In genomic region chr19:34481861-34482379, GRCh38 we compare ENCODE assay signal across 9 cellular contexts. TPM values are rescaled to one million over a fixed set of nuclear protein-coding genes. Genes with fewer than 3 reads are reported as not detected.
DNase-seq lines count a peak whose midpoint lies in the region; ATAC-seq, FAIRE-seq and TF ChIP-seq lines count a peak whose summit lies in the region.
"Had no signal": no experiment of that assay in that cellular context is flagged by ENCODE, and none has a peak within 500 bp of the region (broad histone marks: within the 10 kb centered on the region; RNA-seq: fewer than 3 reads in every experiment).

No MANE protein-coding gene starts in this region.

- TF ChIP-seq POLR2A in H54 (IDR thresholded peaks at IDR 0.05; ENCODE audit: low read depth, low read length) (no peak), body of pancreas (IDR thresholded peaks at IDR 0.05) (no peak)

- H3K27ac Mint-ChIP-seq in stimulated activated effector memory CD8-positive, alpha-beta T cell treated with anti-CD3 and anti-CD28 coated beads, Interleukin-12 subunit alpha, Interleukin-12 subunit beta, amount 100 ng/mL, for 72 hours: no peak overlapping the region
- H3K27ac Mint-ChIP-seq in CD8-positive, alpha-beta memory T cell: no peak overlapping the region
- H3K27ac Mint-ChIP-seq: activated CD4-positive, alpha-beta T cell treated with anti-CD3 and anti-CD28 coated beads, Interleukin-2, amount 10 ng/mL, durations not matched to agents 24 days and 14 days had no signal

- H3K9ac ChIP-seq in iPS-15b (ENCODE audit: low read depth, low read length): no peak overlapping the region

- H3K27me3 ChIP-seq in body of pancreas (no peaks in the 10 kb centered on the region), iPS-15b (ENCODE audit: control insufficient read depth, insufficient read depth, low read length) (peaks cover 27% of the 10 kb centered on the region)
- peaks cover 9% of the 10 kb centered on the region for H3K27me3 ChIP-seq in CD8-positive, alpha-beta memory T cell (ENCODE audit: insufficient read depth, low read length, poor library complexity, severe bottlenecking)

- H3K4me1 Mint-ChIP-seq in stimulated activated effector memory CD8-positive, alpha-beta T cell treated with anti-CD3 and anti-CD28 coated beads, Interleukin-12 subunit alpha, Interleukin-12 subunit beta, amount 100 ng/mL, for 72 hours: peaks cover 10% of the 10 kb centered on the region
- peaks cover 0 to 5% (median 4%) of the 10 kb centered on the region in 3 donors for H3K4me1 Mint-ChIP-seq in CD8-positive, alpha-beta memory T cell
- H3K4me1 Mint-ChIP-seq: activated CD4-positive, alpha-beta T cell treated with anti-CD3 and anti-CD28 coated beads, Interleukin-2, amount 10 ng/mL, durations not matched to agents 24 days and 14 days had no signal

- POLR2A ChIA-PET in CD8-positive, alpha-beta memory T cell (lab: Charles Lee): no interaction called here

- H3K4me1 ChIP-seq in body of pancreas (peaks cover 25% of the 10 kb centered on the region), iPS-15b (ENCODE audit: control insufficient read depth, insufficient read depth, low read length) (peaks cover 4% of the 10 kb centered on the region)
- no peaks in the 10 kb centered on the region for H3K4me1 ChIP-seq in CD8-positive, alpha-beta memory T cell (ENCODE audit: insufficient read depth, low read length)

- H3K9me3 ChIP-seq in body of pancreas (no peaks in the 10 kb centered on the region), iPS-15b (ENCODE audit: control insufficient read depth, insufficient read depth, low read length) (no peaks in the 10 kb centered on the region)
- no peaks in the 10 kb centered on the region for H3K9me3 ChIP-seq in CD8-positive, alpha-beta memory T cell (ENCODE audit: low read length)

- peaks cover 41 to 42% of the 10 kb centered on the region in 2 donors for H3K27me3 Mint-ChIP-seq in CD8-positive, alpha-beta memory T cell

- peak overlapping the region in 3 of 4 donors; percentile 47 to 66 (median 57) for H3K27ac ChIP-seq in body of pancreas
- no peak overlapping the region for H3K27ac ChIP-seq in CD8-positive, alpha-beta memory T cell (ENCODE audit: low read depth, low read length)

- CTCF ChIA-PET in CD8-positive, alpha-beta memory T cell (lab: Charles Lee): no interaction called here

- intact Hi-C loops in body of pancreas (cut with DNase I): no loop called here

- peak; percentile 62 for ATAC-seq in body of pancreas
- ATAC-seq in stimulated activated effector memory CD8-positive, alpha-beta T cell treated with anti-CD3 and anti-CD28 coated beads, Interleukin-12 subunit alpha, Interleukin-12 subunit beta, amount 100 ng/mL, for 72 hours: peak; percentile 27
- no peak for ATAC-seq in HG02885 (IDR thresholded peaks at IDR 0.05; ENCODE audit: poor library complexity, unreplicated experiment)

- H3K4me3 Mint-ChIP-seq in stimulated activated effector memory CD8-positive, alpha-beta T cell treated with anti-CD3 and anti-CD28 coated beads, Interleukin-12 subunit alpha, Interleukin-12 subunit beta, amount 100 ng/mL, for 72 hours: no peak overlapping the region
- H3K4me3 Mint-ChIP-seq in CD8-positive, alpha-beta memory T cell: no peak overlapping the region

- 2% methylated on average over 71 of the region's 84 CpGs; no CpG with 5 or more reads in 1 of the 2 donors for WGBS in body of pancreas, 2 donors

- DNase-seq in H54 (ENCODE audit: insufficient read length, low spot score) (peak; percentile 61), body of pancreas (no peak), NCI-H2107 (lab: John Stamatoyannopoulos, UW) (no peak)
- DNase-seq in stimulated activated effector memory CD8-positive, alpha-beta T cell treated with anti-CD3 and anti-CD28 coated beads, Interleukin-12 subunit alpha, Interleukin-12 subunit beta, amount 100 ng/mL, for 72 hours (ENCODE audit: low spot score in 2 of 2): no peak
- no peak for DNase-seq in stimulated activated CD4-positive, alpha-beta T cell treated with anti-CD3 and anti-CD28 coated beads, Interleukin-1b, Interleukin-23, amount 100 ng/mL, for 48 hours
- no peak for DNase-seq in CD8-positive, alpha-beta memory T cell
- DNase-seq: activated CD4-positive, alpha-beta T cell treated with anti-CD3 and anti-CD28 coated beads, Interleukin-2, amount 10 ng/mL, durations not matched to agents 24 days and 14 days had no signal

- peak overlapping the region in 1 of 2 donors; percentile 34 for H3K4me3 ChIP-seq in body of pancreas
- H3K4me3 ChIP-seq in iPS-15b (ENCODE audit: low read depth, low read length): peak overlapping the region; percentile 77
- H3K4me3 ChIP-seq in CD8-positive, alpha-beta memory T cell (ENCODE audit: low read length): no peak overlapping the region

- peaks cover 4% of the 10 kb centered on the region for H3K36me3 Mint-ChIP-seq in stimulated activated effector memory CD8-positive, alpha-beta T cell treated with anti-CD3 and anti-CD28 coated beads, Interleukin-12 subunit alpha, Interleukin-12 subunit beta, amount 100 ng/mL, for 72 hours
- H3K36me3 Mint-ChIP-seq in CD8-positive, alpha-beta memory T cell: no peaks in the 10 kb centered on the region

- H3K9me3 Mint-ChIP-seq in stimulated activated effector memory CD8-positive, alpha-beta T cell treated with anti-CD3 and anti-CD28 coated beads, Interleukin-12 subunit alpha, Interleukin-12 subunit beta, amount 100 ng/mL, for 72 hours: no peaks in the 10 kb centered on the region
- no peaks in the 10 kb centered on the region for H3K9me3 Mint-ChIP-seq in CD8-positive, alpha-beta memory T cell
- H3K9me3 Mint-ChIP-seq: activated CD4-positive, alpha-beta T cell treated with anti-CD3 and anti-CD28 coated beads, Interleukin-2, amount 10 ng/mL, durations not matched to agents 24 days and 14 days had no signal

- no peak for FAIRE-seq in H54 (lab: Jason Lieb, UNC)

- no peaks in the 10 kb centered on the region for H3K36me3 ChIP-seq in body of pancreas (replicated peaks in 1 of 2; ENCODE audit: insufficient read depth in 1 of 2, low read depth in 2 of 2)
- H3K36me3 ChIP-seq in iPS-15b (ENCODE audit: control insufficient read depth, insufficient read depth, low read length): no peaks in the 10 kb centered on the region
- H3K36me3 ChIP-seq in CD8-positive, alpha-beta memory T cell (ENCODE audit: insufficient read depth, low read length): no peaks in the 10 kb centered on the region

- no peak for TF ChIP-seq CTCF in body of pancreas (IDR thresholded peaks at IDR 0.05)

RNA-seq across cellular contexts. Expression of gene WTIP, which starts 0.4 kb away (rescaled TPM):
- 1 to 10 TPM; 3.0 to 8.3 TPM for total RNA-seq in body of pancreas
- total RNA-seq in CD8-positive, alpha-beta memory T cell: under 1 TPM; 0.16 to 0.83 TPM
- polyA plus RNA-seq in CD8-positive, alpha-beta memory T cell: not detected

RNA-seq across cellular contexts. Expression of gene UBA2, which starts 53.7 kb away (rescaled TPM):
- 10 to 100 TPM; 37.4 to 51.7 TPM for total RNA-seq in body of pancreas
- 100 to 1,000 TPM; 146 to 161 TPM for total RNA-seq in CD8-positive, alpha-beta memory T cell
- polyA plus RNA-seq in CD8-positive, alpha-beta memory T cell: 101 TPM
